Comparison of ENCODE assay signal across 14 cellular contexts in the genomic region with DNA sequence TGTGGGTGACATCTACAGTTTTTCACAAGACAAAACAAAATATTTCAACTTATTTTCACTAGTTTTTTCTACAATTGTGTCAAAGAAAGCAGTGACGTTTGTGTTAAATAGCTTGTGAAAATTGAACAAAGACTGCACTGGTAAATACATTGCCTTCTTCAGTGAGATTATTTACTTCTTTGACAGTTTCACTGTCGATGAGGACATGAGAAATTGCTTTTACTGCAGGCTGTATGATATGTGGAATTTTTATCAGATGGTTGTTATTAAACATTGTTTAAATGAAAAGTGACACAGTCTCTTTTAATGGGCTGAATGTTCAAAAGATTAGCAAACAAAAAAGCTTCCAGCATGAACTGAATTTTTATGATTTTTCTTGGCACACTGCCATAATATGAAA.
DNase-seq lines count a peak whose midpoint lies in the region; ATAC-seq, FAIRE-seq and TF ChIP-seq lines count a peak whose summit lies in the region.
"Had no signal": no experiment of that assay in that cellular context is flagged by ENCODE, and none has a peak within 500 bp of the region (broad histone marks: within the 10 kb centered on the region; RNA-seq: fewer than 3 reads in every experiment).

No MANE protein-coding gene starts in this region.

- no peaks in the 10 kb centered on the region for H3F3A ChIP-seq in MM.1S (ENCODE audit: insufficient read depth, low read length)

- peak overlapping the region; percentile 22 for H3K27ac Mint-ChIP-seq in progenitor cell of endocrine pancreas
- H3K27ac Mint-ChIP-seq: CD14-positive monocyte; CD8-positive, alpha-beta T cell had no signal

- H3K4me1 ChIP-seq in K562 (replicated peaks in 1 of 2; ENCODE audit: control insufficient read depth in 2 of 2, insufficient read depth in 2 of 2, low read length in 2 of 2), result no peaks in the 10 kb centered on the region
- no peaks in the 10 kb centered on the region for H3K4me1 ChIP-seq in MM.1S (ENCODE audit: low read length)

- in situ Hi-C loops in K562 (cut with MboI), result no loop called here

- H3K27me3 ChIP-seq in K562 (ENCODE audit: control insufficient read depth in 2 of 2, insufficient read depth in 2 of 2, low read length in 2 of 2), result no peaks in the 10 kb centered on the region
- H3K27me3 ChIP-seq in MM.1S (replicated peaks; ENCODE audit: insufficient read depth, low read length), result no peaks in the 10 kb centered on the region

- no peak for TF ChIP-seq POLR2A in K562 (conservative IDR thresholded peaks at IDR 0.05)

- H3K79me2 ChIP-seq in K562 (ENCODE audit: control insufficient read depth, insufficient read depth, low read length) (no peaks in the 10 kb centered on the region), MM.1S (ENCODE audit: low read length) (no peaks in the 10 kb centered on the region)

- H3K9me3 ChIP-seq in K562 (replicated peaks; ENCODE audit: control insufficient read depth, insufficient read depth, low read depth, low read length), result no peaks in the 10 kb centered on the region
- H3K9me3 ChIP-seq in MM.1S (replicated peaks; ENCODE audit: insufficient read depth, low read length), result no peaks in the 10 kb centered on the region

- TF ChIP-seq CTCF in K562 (IDR thresholded peaks at IDR 0.05 in 2 of 3, conservative IDR thresholded peaks at IDR 0.05 in 1 of 3; ENCODE audit: insufficient read depth in 2 of 3, low read depth in 1 of 3, low read length in 3 of 3) (no peak), progenitor cell of endocrine pancreas (IDR thresholded peaks at IDR 0.05; ENCODE audit: unreplicated experiment) (no peak), MM.1S (IDR thresholded peaks at IDR 0.05; ENCODE audit: low read length) (no peak), foreskin fibroblast (IDR thresholded peaks at IDR 0.05; ENCODE audit: low read depth, low read length) (no peak)

- POLR2A ChIA-PET in K562 (lab: Yijun Ruan, JAX), result no interaction called here

- H2AFZ ChIP-seq in K562 (ENCODE audit: low read depth, low read length) (no peak overlapping the region), MM.1S (ENCODE audit: low read length) (no peak overlapping the region)

- peaks cover 6% of the 10 kb centered on the region for H3K9me3 Mint-ChIP-seq in progenitor cell of endocrine pancreas (ENCODE audit: low read depth)

- no peaks in the 10 kb centered on the region for H3K9me2 ChIP-seq in MM.1S (replicated peaks; ENCODE audit: insufficient read depth, low read length)

- no peak for TF ChIP-seq RAD21 in K562 (CRISPR knock-in tag; conservative IDR thresholded peaks at IDR 0.05 in 1 of 2, IDR thresholded peaks at IDR 0.05 in 1 of 2)

- CTCF ChIA-PET in K562 (lab: Yijun Ruan, JAX; ENCODE audit: low intra/inter-chr PET ratio), result no interaction called here

- H3K4me2 ChIP-seq in K562 (ENCODE audit: insufficient read depth, low read length) (no peak overlapping the region), MM.1S (ENCODE audit: low read depth, low read length) (no peak overlapping the region)

- H3K9ac ChIP-seq in K562 (ENCODE audit: insufficient read depth in 1 of 2, low read depth in 2 of 2, low read length in 2 of 2), result no peak overlapping the region
- no peak overlapping the region for H3K9ac ChIP-seq in MM.1S (ENCODE audit: low read length)

- no peaks in the 10 kb centered on the region for H3K36me3 Mint-ChIP-seq in progenitor cell of endocrine pancreas (ENCODE audit: insufficient read depth)
- H3K36me3 Mint-ChIP-seq: CD14-positive monocyte; CD8-positive, alpha-beta T cell had no signal

- no peak for ATAC-seq in K562
- ATAC-seq: CD8-positive, alpha-beta T cell had no signal

- no peak overlapping the region for H3K4me3 Mint-ChIP-seq in progenitor cell of endocrine pancreas (ENCODE audit: low read depth)
- H3K4me3 Mint-ChIP-seq: CD14-positive monocyte; CD8-positive, alpha-beta T cell had no signal

- H3K36me3 ChIP-seq in K562 (ENCODE audit: control insufficient read depth, insufficient read depth, low read length), result no peaks in the 10 kb centered on the region
- no peaks in the 10 kb centered on the region for H3K36me3 ChIP-seq in MM.1S (replicated peaks; ENCODE audit: insufficient read depth, low read length)

- TF ChIP-seq EP300 in K562 (IDR thresholded peaks at IDR 0.05; ENCODE audit: low read length), result no peak

- H3K9me1 ChIP-seq in K562 (ENCODE audit: control insufficient read depth, insufficient read depth, low read length), result no peaks in the 10 kb centered on the region

- intact Hi-C loops in K562 (cut with micrococcal nuclease), result no loop called here

- H3K27ac ChIP-seq in K562 (ENCODE audit: extremely low read depth, low read depth, low read length) (no peak overlapping the region), MM.1S (ENCODE audit: low read length) (no peak overlapping the region)
- H3K27ac ChIP-seq: 22Rv1 had no signal

- FAIRE-seq in K562 (lab: Jason Lieb, UNC), result no peak

- H3K4me3 ChIP-seq in K562, result no peak overlapping the region
- no peak overlapping the region for H3K4me3 ChIP-seq in MM.1S (ENCODE audit: low read length)
- no peak overlapping the region for H3K4me3 ChIP-seq in foreskin fibroblast (ENCODE audit: low read depth in 1 of 2, low read length in 2 of 2)

- H3K4me1 Mint-ChIP-seq in progenitor cell of endocrine pancreas (ENCODE audit: low read depth), result no peaks in the 10 kb centered on the region
- H3K4me1 Mint-ChIP-seq: CD14-positive monocyte had no signal

- H3K27me3 Mint-ChIP-seq in progenitor cell of endocrine pancreas, result no peaks in the 10 kb centered on the region

- no TSS peak for BruUV-seq in K562 (replicated peaks; lab: Mats Ljungman, UMichigan)

- H4K20me1 ChIP-seq in K562 (replicated peaks; ENCODE audit: control insufficient read depth, insufficient read depth, low read length) (no peaks in the 10 kb centered on the region), MM.1S (ENCODE audit: insufficient read depth, low read length) (no peaks in the 10 kb centered on the region)

- peak in 2 of 3 experiments; percentile 6 to 58 for DNase-seq in NCI-H1417 (lab: John Stamatoyannopoulos, UW)
- no peak for DNase-seq in NCI-H1417 treated with DMSO at 0.1 percent for 48 hours (lab: John Stamatoyannopoulos, UW)
- DNase-seq in NCI-H1105 treated with DMSO at 0.1 percent for 48 hours (lab: John Stamatoyannopoulos, UW), result peak; percentile 49
- DNase-seq in K562 (ENCODE audit: extremely low read depth in 1 of 4, low spot score in 3 of 4), result no peak
- DNase-seq in progenitor cell of endocrine pancreas (ENCODE audit: low spot score, unreplicated experiment), result no peak
- no peak for DNase-seq in MM.1S
- DNase-seq in foreskin fibroblast, result no peak
- no peak for DNase-seq in D341Med (ENCODE audit: low spot score)
- DNase-seq: CD8-positive, alpha-beta T cell; COR-L47; DMS53; GF-D8 had no signal

- WGBS in K562 (ENCODE audit: insufficient coverage, low coverage, missing lambda C conversion rate), result 0% methylated on average over 2 of the region's 2 CpGs

TF ChIP-seq in K562, 482 proteins besides CTCF, POLR2A, EP300 and RAD21:
- TF ChIP-seq NFIC (IDR thresholded peaks at IDR 0.05) (peak; percentile 85), ZNF124 (CRISPR knock-in tag; IDR thresholded peaks at IDR 0.05) (no peak)

Comparison
In these comparisons a context has a peak if more than half of its experiments do, and no peak if none do; other contexts are left out.
1. DNase-seq: peak in NCI-H1417 (2 of 3) and NCI-H1105 treated with DMSO at 0.1 percent for 48 hours (single experiment); none in NCI-H1417 treated with DMSO at 0.1 percent for 48 hours (single experiment), K562 (0 of 4), progenitor cell of endocrine pancreas (single experiment), MM.1S (single experiment), foreskin fibroblast (0 of 2) and D341Med (single experiment).